ENCODE assay signal across 20 cellular contexts in the genomic region with DNA sequence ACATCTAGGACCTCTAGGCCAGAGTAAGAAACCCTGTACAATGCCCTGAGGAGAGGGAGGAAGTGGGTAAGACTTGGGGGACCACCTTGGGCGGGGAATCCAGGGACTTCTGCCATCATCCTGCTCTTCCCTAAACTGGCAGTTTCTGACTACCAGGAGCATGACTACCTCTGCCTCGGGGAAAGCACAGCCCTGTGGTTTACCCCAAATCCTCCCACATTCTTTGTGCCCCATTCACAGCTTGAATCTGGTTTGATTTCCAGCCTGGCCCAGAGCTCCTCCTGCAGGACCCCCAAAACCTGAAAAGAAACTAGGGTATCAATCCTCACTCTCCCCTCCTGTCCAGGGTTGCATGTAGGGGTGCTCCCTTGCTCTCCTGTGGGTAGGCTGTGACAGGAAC. TPM values are rescaled to one million over a fixed set of nuclear protein-coding genes. Genes with fewer than 3 reads are reported as not detected.
A peak's percentile ranks its signal among the peaks of the same experiment; 100 is the strongest.
DNase-seq lines count a peak whose midpoint lies in the region; ATAC-seq, FAIRE-seq and TF ChIP-seq lines count a peak whose summit lies in the region.
"Had no signal": no experiment of that assay in that cellular context is flagged by ENCODE, and none has a peak within 500 bp of the region (broad histone marks: within the 10 kb centered on the region; RNA-seq: fewer than 3 reads in every experiment).

No MANE protein-coding gene starts in this region.

- peak; percentile 30 for TF ChIP-seq CTCF in AG10803 (conservative IDR thresholded peaks at IDR 0.05; ENCODE audit: low read length)
- no peak for TF ChIP-seq CTCF in foreskin fibroblast (IDR thresholded peaks at IDR 0.05; ENCODE audit: low read depth, low read length)
- TF ChIP-seq CTCF in D721Med (IDR thresholded peaks at IDR 0.05; ENCODE audit: insufficient read depth, missing control alignments) = no peak

- no peak for ATAC-seq in Right ventricle myocardium superior (ENCODE audit: poor library complexity)
- ATAC-seq: mucosa of descending colon had no signal

- DNase-seq in AG10803 (ENCODE audit: low read depth) = peak; percentile 83
- DNase-seq in HS-27A (ENCODE audit: low read depth) = peak; percentile 35
- DNase-seq in amniotic epithelial cell (ENCODE audit: low read depth) = peak; percentile 73
- DNase-seq in foreskin fibroblast = peak; percentile 75 to 90
- DNase-seq in Right ventricle myocardium superior = no peak
- no peak for DNase-seq in D721Med (ENCODE audit: insufficient read length, low spot score)
- no peak for DNase-seq in NCI-H2171 (lab: John Stamatoyannopoulos, UW)
- no peak for DNase-seq in NAMALWA (ENCODE audit: low spot score)
- DNase-seq: activated CD4-positive, alpha-beta T cell treated with anti-CD3 and anti-CD28 coated beads, Interleukin-2, amount 50 U/mL, for 1 hour; activated T-cell treated with anti-CD3 and anti-CD28 coated beads, Interleukin-2, amount 50 U/mL, for 1 hour; mucosa of descending colon; NCI-H1092 treated with DMSO at 0.1 percent for 48 hours; NK-92 treated with Interleukin-12 subunit alpha and Interleukin-12 subunit beta, amount 100 ng/mL, for 24 hours; occipital lobe; sigmoid colon; T-helper 9 cell had no signal

- intact Hi-C loops in Right ventricle myocardium superior (cut with DNase I) = no loop called here

- FAIRE-seq in D721Med (lab: Jason Lieb, UNC) = no peak
- FAIRE-seq: endothelial cell of umbilical vein, H1 had no signal

- no peak overlapping the region for H3K4me3 ChIP-seq in AG10803 (ENCODE audit: low read length)
- no peak overlapping the region for H3K4me3 ChIP-seq in foreskin fibroblast (ENCODE audit: low read depth in 1 of 2, low read length in 2 of 2)
- H3K4me3 ChIP-seq: BLaER1, hepatocyte, mucosa of descending colon, sigmoid colon had no signal

RNA-seq across cellular contexts. Expression of gene C3orf18, which starts 4.7 kb away (rescaled TPM):
- 53.1 TPM for total RNA-seq in Right ventricle myocardium superior

RNA-seq across cellular contexts. Expression of gene HEMK1, which starts 6.5 kb away (rescaled TPM):
- total RNA-seq in Right ventricle myocardium superior = 19.5 TPM

RNA-seq across cellular contexts. Expression of gene CISH, which starts 48.7 kb away (rescaled TPM):
- total RNA-seq in Right ventricle myocardium superior = 8.0 TPM

RNA-seq across cellular contexts. Expression of gene MAPKAPK3, which starts 54.1 kb away (rescaled TPM):
- total RNA-seq in Right ventricle myocardium superior = 430 TPM

RNA-seq across cellular contexts. Expression of gene CACNA2D2, which starts 59.4 kb away (rescaled TPM):
- total RNA-seq in Right ventricle myocardium superior = 1.6 TPM
- total RNA-seq: endothelial cell of umbilical vein had no signal

Comparison
In these comparisons a context has a peak if more than half of its experiments do, and no peak if none do; other contexts are left out.
1. DNase-seq: peak in AG10803 (single experiment), HS-27A (single experiment), amniotic epithelial cell (single experiment) and foreskin fibroblast (2 of 2); none in Right ventricle myocardium superior (single experiment), D721Med (single experiment), NCI-H2171 (single experiment) and NAMALWA (single experiment).